Comparison of ENCODE assay signal across 17 cellular contexts in genomic region chr13:106096661-106097092, GRCh38.
DNase-seq lines count a peak whose midpoint lies in the region; ATAC-seq and TF ChIP-seq lines count a peak whose summit lies in the region.
"Had no signal": no experiment of that assay in that cellular context is flagged by ENCODE, and none has a peak within 500 bp of the region (broad histone marks: within the 10 kb centered on the region; RNA-seq: fewer than 3 reads in every experiment).

No MANE protein-coding gene starts in this region.

- peak; percentile 42 for DNase-seq in HPDE6-E6E7 (ENCODE audit: extremely low spot score)
- DNase-seq in RWPE2 (ENCODE audit: low spot score), result no peak
- DNase-seq in hepatocyte (ENCODE audit: low spot score), result peak; percentile 47
- DNase-seq in transverse colon, result no peak
- no peak for DNase-seq in GM23248
- no peak for DNase-seq in activated naive CD4-positive, alpha-beta T cell (lab: John Stamatoyannopoulos, UW)
- DNase-seq: activated B cell treated with CpG ODN at 0.5 μM for 24 hours; activated CD8-positive, alpha-beta memory T cell treated with anti-CD3 and anti-CD28 coated beads, Interleukin-2, amount 10 ng/mL, durations not matched to agents 7 days and 5 days; activated naive CD4-positive, alpha-beta T cell treated with anti-CD3 and anti-CD28 coated beads for 36 hours; foreskin melanocyte; NCI-H187; NCI-H526; occipital lobe; stimulated activated naive CD4-positive, alpha-beta T cell treated with Interleukin-2 at 50 U/mL for 16 hours had no signal

- no peak overlapping the region for H3K4me3 ChIP-seq in RWPE2 (ENCODE audit: severe bottlenecking)
- no peak overlapping the region for H3K4me3 ChIP-seq in hepatocyte
- H3K4me3 ChIP-seq in transverse colon, result peak overlapping the region in 1 of 4 donors; percentile 6
- no peak overlapping the region for H3K4me3 ChIP-seq in GM23248
- H3K4me3 ChIP-seq: vagina had no signal

- H3K9ac ChIP-seq in GM23248, result no peak overlapping the region

- TF ChIP-seq POLR2A in transverse colon (IDR thresholded peaks at IDR 0.05), result no peak

- H4K20me1 ChIP-seq in hepatocyte (ENCODE audit: insufficient read depth, poor library complexity, severe bottlenecking) (no peaks in the 10 kb centered on the region), GM23248 (ENCODE audit: insufficient read depth) (no peaks in the 10 kb centered on the region)

- no peaks in the 10 kb centered on the region for H3F3A ChIP-seq in GM23248 (ENCODE audit: insufficient read depth)

- H3K4me2 ChIP-seq in hepatocyte, result peak overlapping the region; percentile 62
- no peak overlapping the region for H3K4me2 ChIP-seq in GM23248 (ENCODE audit: unreplicated experiment)
- H3K4me2 ChIP-seq: smooth muscle cell had no signal

- H3K36me3 ChIP-seq in RWPE2 (ENCODE audit: low read depth), result no peaks in the 10 kb centered on the region
- no peaks in the 10 kb centered on the region for H3K36me3 ChIP-seq in hepatocyte (replicated peaks; ENCODE audit: insufficient read depth, low read depth)
- no peaks in the 10 kb centered on the region for H3K36me3 ChIP-seq in transverse colon
- H3K36me3 ChIP-seq in GM23248 (ENCODE audit: low read depth), result no peaks in the 10 kb centered on the region
- H3K36me3 ChIP-seq: vagina had no signal

- no peaks in the 10 kb centered on the region for H3K9me2 ChIP-seq in hepatocyte (replicated peaks; ENCODE audit: insufficient read depth)
- H3K9me2 ChIP-seq in GM23248 (ENCODE audit: insufficient read depth), result no peaks in the 10 kb centered on the region

- H3K9me3 ChIP-seq in RWPE2 (ENCODE audit: severe bottlenecking) (no peaks in the 10 kb centered on the region), hepatocyte (ENCODE audit: low read depth) (no peaks in the 10 kb centered on the region), transverse colon (no peaks in the 10 kb centered on the region), GM23248 (ENCODE audit: low read depth) (no peaks in the 10 kb centered on the region)
- H3K9me3 ChIP-seq: vagina had no signal

- TF ChIP-seq CTCF in RWPE2 (IDR thresholded peaks at IDR 0.05; ENCODE audit: poor library complexity, severe bottlenecking), result no peak
- TF ChIP-seq CTCF in hepatocyte (IDR thresholded peaks at IDR 0.05; ENCODE audit: poor library complexity), result no peak
- TF ChIP-seq CTCF in transverse colon (IDR thresholded peaks at IDR 0.05), result no peak

- peak; percentile 91 for ATAC-seq in RWPE2 (ENCODE audit: low read depth)
- ATAC-seq in HG03159 (IDR thresholded peaks at IDR 0.05; ENCODE audit: unreplicated experiment), result no peak
- ATAC-seq: activated CD8-positive, alpha-beta memory T cell treated with anti-CD3 and anti-CD28 coated beads, Interleukin-2, amount 10 ng/mL, durations not matched to agents 7 days and 5 days had no signal

- peaks cover 39% of the 10 kb centered on the region for H3K4me1 ChIP-seq in RWPE2 (ENCODE audit: insufficient read depth, poor library complexity, severe bottlenecking)
- peaks cover 24% of the 10 kb centered on the region for H3K4me1 ChIP-seq in hepatocyte (ENCODE audit: insufficient read depth)
- peaks cover 9 to 57% (median 32%) of the 10 kb centered on the region in 4 donors for H3K4me1 ChIP-seq in transverse colon
- H3K4me1 ChIP-seq in GM23248 (ENCODE audit: insufficient read depth), result no peaks in the 10 kb centered on the region

- H3K27me3 ChIP-seq in RWPE2 (ENCODE audit: insufficient read depth, poor library complexity, severe bottlenecking) (no peaks in the 10 kb centered on the region), hepatocyte (no peaks in the 10 kb centered on the region), transverse colon (no peaks in the 10 kb centered on the region), GM23248 (replicated peaks; ENCODE audit: insufficient read depth) (no peaks in the 10 kb centered on the region)
- H3K27me3 ChIP-seq: vagina had no signal

- H3K27ac ChIP-seq in RWPE2 (ENCODE audit: poor library complexity, severe bottlenecking), result peak overlapping the region; percentile 85
- H3K27ac ChIP-seq in hepatocyte, result peak overlapping the region; percentile 86
- H3K27ac ChIP-seq in transverse colon, result peak overlapping the region; percentile 87 to 89 (median 88)
- H3K27ac ChIP-seq in GM23248, result no peak overlapping the region
- H3K27ac ChIP-seq: vagina had no signal

- H2AFZ ChIP-seq in hepatocyte, result no peak overlapping the region
- H2AFZ ChIP-seq in GM23248, result no peak overlapping the region

- intact Hi-C loops in transverse colon (cut with DNase I; ENCODE audit: low total_unique reads), result no loop called here

- 30% methylated on average over 4 of the region's 4 CpGs for WGBS in hepatocyte (ENCODE audit: low lambda C conversion rate, missing lambda C conversion rate)
- WGBS in transverse colon (ENCODE audit: low coverage in 1 of 2), 2 donors, result 43 to 63% methylated on average over 4 of the region's 4 CpGs
- WGBS in GM23248 (ENCODE audit: low coverage in 1 of 2, low lambda C conversion rate in 2 of 2, missing lambda C conversion rate in 2 of 2), 2 experiments, result 82 to 86% methylated on average over 4 of the region's 4 CpGs

- peak; percentile 88 for TF ChIP-seq EP300 in transverse colon (IDR thresholded peaks at IDR 0.05; ENCODE audit: low read depth)

- in situ Hi-C loops in transverse colon (cut with MboI; ENCODE audit: low pct_ligation_motif_present in 1 of 4, low pct_unique_long_range_greater_than_20kb in 1 of 4, low sequenced_read_pairs in 3 of 4), result loop anchor here in 2 of 4 donors (25.0 kb wide), 1 partner anchor 416 kb away; no protein-coding TSS in a partner anchor
- in situ Hi-C loops in GM23248 (cut with MboI), result no loop called here

- H3K79me2 ChIP-seq in hepatocyte, result no peaks in the 10 kb centered on the region
- no peaks in the 10 kb centered on the region for H3K79me2 ChIP-seq in GM23248 (ENCODE audit: insufficient read depth)

Comparison
In these comparisons a context has a peak if more than half of its experiments do, and no peak if none do; other contexts are left out.
1. DNase-seq: peak in HPDE6-E6E7 (single experiment) and hepatocyte (single experiment); none in RWPE2 (single experiment), transverse colon (single experiment), GM23248 (single experiment) and activated naive CD4-positive, alpha-beta T cell (0 of 4).